35 cellular contexts compared by ENCODE assay signal in the genomic region with DNA sequence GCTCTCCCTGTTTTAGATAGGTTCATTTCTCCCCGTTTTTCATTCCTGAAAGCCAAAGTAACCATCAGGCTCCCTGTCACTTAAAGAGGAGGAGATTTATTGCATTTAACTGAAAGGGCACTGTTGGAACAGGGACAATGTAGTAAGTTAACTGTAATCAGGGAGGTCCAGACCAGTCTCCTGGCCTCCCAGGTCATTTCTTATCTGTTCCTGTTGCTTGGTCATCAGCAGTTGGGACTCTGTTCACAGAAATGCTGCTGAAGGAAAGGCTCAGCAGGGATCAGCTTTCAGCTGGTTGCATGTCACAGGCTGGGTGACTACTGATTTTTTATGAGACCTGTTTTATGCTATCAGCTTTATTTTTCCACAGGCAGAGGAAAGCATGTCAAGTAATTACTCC.
DNase-seq lines count a peak whose midpoint lies in the region; ATAC-seq and TF ChIP-seq lines count a peak whose summit lies in the region.
"Had no signal": no experiment of that assay in that cellular context is flagged by ENCODE, and none has a peak within 500 bp of the region (broad histone marks: within the 10 kb centered on the region; RNA-seq: fewer than 3 reads in every experiment).

No MANE protein-coding gene starts in this region.

- H3K27me3 ChIP-seq in endodermal cell (ENCODE audit: control insufficient read depth, insufficient read depth, low read length, poor library complexity, severe bottlenecking), result no peaks in the 10 kb centered on the region
- H3K27me3 ChIP-seq: BE2C, esophagus squamous epithelium, foreskin keratinocyte, MG63, stomach, vagina had no signal

- H3K4me1 Mint-ChIP-seq in endodermal cell, result peaks cover 24% of the 10 kb centered on the region
- no peaks in the 10 kb centered on the region for H3K4me1 Mint-ChIP-seq in Calu3 (ENCODE audit: low read depth, unreplicated experiment)
- H3K4me1 Mint-ChIP-seq: activated naive CD8-positive, alpha-beta T cell treated with anti-CD3 and anti-CD28 coated beads, Interleukin-2, amount 10 ng/mL, durations not matched to agents 7 days and 5 days had no signal

- 44% methylated on average over 1 of the region's 1 CpG; no CpG with 5 or more reads in 1 of the 2 experiments for WGBS in endodermal cell (ENCODE audit: insufficient coverage in 1 of 2, insufficient read length in 1 of 2), 2 experiments

- peaks cover 5% of the 10 kb centered on the region for H3K9me3 ChIP-seq in endodermal cell (ENCODE audit: control insufficient read depth, low read length)
- H3K9me3 ChIP-seq: BE2C, esophagus squamous epithelium, MG63, prostate gland, stomach, vagina had no signal

- DNase-seq in AG20443 (ENCODE audit: low spot score), result peak; percentile 10
- peak; percentile 88 for DNase-seq in OCI-M1 (lab: John Stamatoyannopoulos, UW)
- DNase-seq in endodermal cell, result peak; percentile 57
- peak; percentile 2 for DNase-seq in myocyte (ENCODE audit: low read depth)
- DNase-seq in GOT3 (lab: John Stamatoyannopoulos, UW), result no peak
- no peak for DNase-seq in Calu3
- DNase-seq: ACHN; activated CD4-positive, alpha-beta T cell treated with anti-CD3 and anti-CD28 coated beads, Interleukin-2, amount 50 U/mL, for 4 hours; activated gamma-delta T cell treated with Interleukin-2 at 50 U/mL for 16 hours; activated naive CD8-positive, alpha-beta T cell treated with anti-CD3 and anti-CD28 coated beads, Interleukin-2, amount 10 ng/mL, durations not matched to agents 7 days and 5 days; activated T-cell treated with anti-CD3 and anti-CD28 coated beads, Interleukin-2, amount 50 U/mL, for 48 hours; aorta; BE2C; caudate nucleus; CD8-positive, alpha-beta T cell; cortex of kidney; DMS153; esophagus squamous epithelium; foreskin keratinocyte; H7; left colon; MG63; NCI-H2029; NCI-H524; stimulated activated CD4-positive, alpha-beta T cell treated with anti-CD3 and anti-CD28 coated beads, Interleukin-12 subunit alpha, Interleukin-12 subunit beta, amount 100 ng/mL, for 4 hours; stimulated activated CD4-positive, alpha-beta T cell treated with anti-CD3 and anti-CD28 coated beads, Interleukin-2, amount 100 ng/mL, for 48 hours; stomach had no signal

- no peak overlapping the region for H3K9ac ChIP-seq in endodermal cell (ENCODE audit: extremely low read depth, low read length, poor library complexity, severe bottlenecking)
- H3K9ac ChIP-seq: KMS-11 had no signal

- no peaks in the 10 kb centered on the region for H3K36me3 ChIP-seq in endodermal cell (ENCODE audit: control insufficient read depth, insufficient read depth, low read length)
- H3K36me3 ChIP-seq: BE2C, esophagus squamous epithelium, MG63, prostate gland, stomach, vagina had no signal

- H3K9me3 Mint-ChIP-seq in endodermal cell (peaks cover 4% of the 10 kb centered on the region), Calu3 (ENCODE audit: low read depth, unreplicated experiment) (peaks cover 15% of the 10 kb centered on the region)

- H3K27ac Mint-ChIP-seq in endodermal cell, result no peak overlapping the region
- H3K27ac Mint-ChIP-seq in Calu3 (ENCODE audit: unreplicated experiment), result no peak overlapping the region
- H3K27ac Mint-ChIP-seq: activated naive CD8-positive, alpha-beta T cell treated with anti-CD3 and anti-CD28 coated beads, Interleukin-2, amount 10 ng/mL, durations not matched to agents 7 days and 5 days; CD8-positive, alpha-beta T cell had no signal

- H3K27me3 Mint-ChIP-seq in endodermal cell (ENCODE audit: insufficient read depth) (peaks cover 3% of the 10 kb centered on the region), Calu3 (ENCODE audit: unreplicated experiment) (no peaks in the 10 kb centered on the region)

- no peaks in the 10 kb centered on the region for H3K36me3 Mint-ChIP-seq in endodermal cell (ENCODE audit: low read depth)
- H3K36me3 Mint-ChIP-seq in Calu3 (ENCODE audit: insufficient read depth, unreplicated experiment), result no peaks in the 10 kb centered on the region
- H3K36me3 Mint-ChIP-seq: activated naive CD8-positive, alpha-beta T cell treated with anti-CD3 and anti-CD28 coated beads, Interleukin-2, amount 10 ng/mL, durations not matched to agents 7 days and 5 days; CD8-positive, alpha-beta T cell had no signal

- TF ChIP-seq CTCF in endodermal cell (conservative IDR thresholded peaks at IDR 0.05) (no peak), Calu3 (IDR thresholded peaks at IDR 0.05; ENCODE audit: unreplicated experiment) (no peak)

- H3K4me1 ChIP-seq in endodermal cell (ENCODE audit: control insufficient read depth, insufficient read depth, low read length), result peaks cover 3% of the 10 kb centered on the region
- H3K4me1 ChIP-seq: BE2C, esophagus squamous epithelium, foreskin keratinocyte, prostate gland, vagina had no signal

- intact Hi-C loops in Calu3 (cut with micrococcal nuclease; ENCODE audit: unreplicated experiment), result no loop called here

- no peak for ATAC-seq in GM21529 (IDR thresholded peaks at IDR 0.05; ENCODE audit: unreplicated experiment)
- no peak for ATAC-seq in HG03439 (IDR thresholded peaks at IDR 0.05; ENCODE audit: unreplicated experiment)
- ATAC-seq: activated CD4-positive, CD25-positive, alpha-beta regulatory T cell treated with anti-CD3 and anti-CD28 coated beads, Interleukin-2, amount 50 U/mL, for 24 hours; CD8-positive, alpha-beta T cell; foreskin keratinocyte; left colon; sciatic nerve had no signal

- CTCF ChIA-PET in Calu3 (lab: Charles Lee), result interaction anchor here (0.5 kb wide), 1 partner anchor 38 kb away, joined by 4 read pairs; no protein-coding TSS in a partner anchor

- no peak overlapping the region for H3K27ac ChIP-seq in endodermal cell (ENCODE audit: low read depth, low read length)
- H3K27ac ChIP-seq: esophagus squamous epithelium, foreskin keratinocyte, HL-60, KMS-11, prostate gland, vagina had no signal

- no peak overlapping the region for H3K4me3 Mint-ChIP-seq in endodermal cell
- H3K4me3 Mint-ChIP-seq in Calu3 (ENCODE audit: low read depth, unreplicated experiment), result no peak overlapping the region
- H3K4me3 Mint-ChIP-seq: activated naive CD8-positive, alpha-beta T cell treated with anti-CD3 and anti-CD28 coated beads, Interleukin-2, amount 10 ng/mL, durations not matched to agents 7 days and 5 days; CD8-positive, alpha-beta T cell had no signal

- BruUV-seq in Calu3 (replicated peaks; lab: Mats Ljungman, UMichigan), result no TSS peak

- no peak overlapping the region for H3K4me3 ChIP-seq in endodermal cell (ENCODE audit: low read length)
- H3K4me3 ChIP-seq: esophagus squamous epithelium, MG63, prostate gland, stomach, vagina had no signal

Comparison
In these comparisons a context has a peak if more than half of its experiments do, and no peak if none do; other contexts are left out.
1. DNase-seq: peak in AG20443 (single experiment), OCI-M1 (single experiment), endodermal cell (single experiment) and myocyte (single experiment); none in GOT3 (single experiment) and Calu3 (single experiment).